8 cellular contexts compared by ENCODE assay signal in the genomic region with DNA sequence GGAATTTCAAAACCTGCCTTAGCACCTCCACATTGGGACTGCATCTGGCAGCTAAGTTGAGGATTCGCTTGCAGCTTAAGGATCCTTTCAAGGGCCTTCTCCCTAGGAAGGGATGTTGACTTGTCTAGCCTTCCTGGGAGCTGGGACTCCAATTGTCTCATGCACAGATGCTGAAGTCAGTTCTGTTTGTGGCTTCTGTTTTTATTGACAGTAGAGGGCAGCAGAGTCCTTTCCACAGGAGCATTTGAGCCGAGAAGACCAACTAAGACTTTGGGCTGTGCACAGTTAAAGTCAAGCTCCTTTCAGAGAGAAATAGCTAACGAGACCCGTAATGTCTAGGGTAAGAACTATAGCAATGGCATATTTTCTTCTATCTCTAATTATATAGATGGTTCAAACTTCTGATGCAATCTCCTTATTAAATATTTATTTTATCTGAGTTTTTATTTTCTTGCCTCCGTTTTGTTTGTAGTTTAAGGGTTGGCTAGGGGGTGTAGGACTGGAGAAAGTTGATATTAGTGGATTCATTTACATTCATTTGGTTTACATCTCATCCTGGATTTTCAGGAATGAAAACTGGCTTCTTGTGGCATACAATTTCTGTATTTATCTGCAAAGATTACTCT. TPM values are rescaled to one million over a fixed set of nuclear protein-coding genes. Genes with fewer than 3 reads are reported as not detected.
A peak's percentile ranks its signal among the peaks of the same experiment; 100 is the strongest.
DNase-seq lines count a peak whose midpoint lies in the region; ATAC-seq and TF ChIP-seq lines count a peak whose summit lies in the region.

No MANE protein-coding gene starts in this region.

- no peak overlapping the region for H3K27ac ChIP-seq in RWPE2 (ENCODE audit: poor library complexity, severe bottlenecking)
- H3K27ac ChIP-seq in testis = no peak overlapping the region

- intact Hi-C loops in testis (cut with DNase I; ENCODE audit: low total_unique reads) = no loop called here

- 42 to 48% methylated on average over 5 of the region's 5 CpGs for WGBS in testis, 2 donors

- no peaks in the 10 kb centered on the region for H3K4me1 ChIP-seq in RWPE2 (ENCODE audit: insufficient read depth, poor library complexity, severe bottlenecking)
- H3K4me1 ChIP-seq in testis = no peaks in the 10 kb centered on the region

- no peak overlapping the region for H3K4me3 Mint-ChIP-seq in chondrocyte (ENCODE audit: unreplicated experiment)

- H3K36me3 ChIP-seq in RWPE2 (ENCODE audit: low read depth) = no peaks in the 10 kb centered on the region
- no peaks in the 10 kb centered on the region for H3K36me3 ChIP-seq in testis (ENCODE audit: low read depth, missing control alignments)

- DNase-seq in activated T-cell treated with anti-CD3 and anti-CD28 coated beads for 24 hours (ENCODE audit: low read depth) (peak; percentile 13), M059J (ENCODE audit: low read depth) (peak; percentile 46), RWPE2 (ENCODE audit: low spot score) (no peak), chondrocyte (ENCODE audit: low spot score) (no peak), left kidney (ENCODE audit: low read depth, low spot score) (peak; percentile 88), testis (peak; percentile 57)
- DNase-seq in activated T-cell treated with anti-CD3 and anti-CD28 coated beads, Interleukin-2, amount 50 U/mL, for 1 hour = no peak

- no peak overlapping the region for H3K27ac Mint-ChIP-seq in chondrocyte (ENCODE audit: unreplicated experiment)

- no peaks in the 10 kb centered on the region for H3K4me1 Mint-ChIP-seq in chondrocyte (ENCODE audit: low read depth)

- no peak for TF ChIP-seq POLR2A in testis (IDR thresholded peaks at IDR 0.05)

- peaks cover 10% of the 10 kb centered on the region for H3K27me3 ChIP-seq in RWPE2 (ENCODE audit: insufficient read depth, poor library complexity, severe bottlenecking)
- H3K27me3 ChIP-seq in testis = no peaks in the 10 kb centered on the region

- H3K9me3 Mint-ChIP-seq in chondrocyte (ENCODE audit: low read depth) = peaks cover 5% of the 10 kb centered on the region

- peak; percentile 87 for TF ChIP-seq CTCF in RWPE2 (IDR thresholded peaks at IDR 0.05; ENCODE audit: poor library complexity, severe bottlenecking)
- peak; percentile 85 for TF ChIP-seq CTCF in chondrocyte (IDR thresholded peaks at IDR 0.05)
- peak in 2 of 3 experiments; percentile 58 to 59 for TF ChIP-seq CTCF in testis (IDR thresholded peaks at IDR 0.05)

- no peaks in the 10 kb centered on the region for H3K36me3 Mint-ChIP-seq in chondrocyte (ENCODE audit: low read depth)

- ATAC-seq in GM21825 (IDR thresholded peaks at IDR 0.05; ENCODE audit: unreplicated experiment) (peak; percentile 78), RWPE2 (ENCODE audit: low read depth) (peak; percentile 84)

- H3K4me3 ChIP-seq in RWPE2 (ENCODE audit: severe bottlenecking) = no peak overlapping the region
- H3K4me3 ChIP-seq in testis = no peak overlapping the region

- peaks cover 32% of the 10 kb centered on the region for H3K27me3 Mint-ChIP-seq in chondrocyte (ENCODE audit: low read depth)

- H3K9me3 ChIP-seq in RWPE2 (ENCODE audit: severe bottlenecking) (no peaks in the 10 kb centered on the region), testis (no peaks in the 10 kb centered on the region)

RNA-seq across cellular contexts. Expression of a gene that starts 59.7 kb away (rescaled TPM):
- 1.0 and 2.9 TPM in 2 replicates for total RNA-seq in M059J (2014; rRNA removed; shearing (Covaris generic))
- total RNA-seq in chondrocyte (1.5 to 1.9 TPM (median 1.6 TPM) in 3 replicates), testis (10 to 100 TPM in 1 of 2 donors, 1 to 10 TPM in 1; 10.0 to 12.2 TPM)
- 8.4 TPM for polyA plus RNA-seq in testis (ENCODE audit: insufficient read depth, low read depth, low replicate concordance)

Comparison
In these comparisons a context has a peak if more than half of its experiments do, and no peak if none do; other contexts are left out.
1. DNase-seq: peak in activated T-cell treated with anti-CD3 and anti-CD28 coated beads for 24 hours (single experiment), M059J (single experiment), left kidney (single experiment) and testis (single experiment); none in activated T-cell treated with anti-CD3 and anti-CD28 coated beads, Interleukin-2, amount 50 U/mL, for 1 hour (single experiment), RWPE2 (single experiment) and chondrocyte (single experiment).
2. Peak in every context shown above with its lines, with median percentiles within 50 percentile points of each other: CTCF ChIP-seq.